8 cellular contexts compared by ENCODE assay signal in genomic region chr19:11987405-11988231, GRCh38. TPM values are rescaled to one million over a fixed set of nuclear protein-coding genes. Genes with fewer than 3 reads are reported as not detected.
DNase-seq lines count a peak whose midpoint lies in the region; ATAC-seq, FAIRE-seq and TF ChIP-seq lines count a peak whose summit lies in the region.

No MANE protein-coding gene starts in this region.

- FAIRE-seq in bronchial epithelial cell (lab: Jason Lieb, UNC): no peak

- TF ChIP-seq POLR2A in GM15510 (IDR thresholded peaks at IDR 0.05; ENCODE audit: borderline replicate concordance, extremely low read depth, insufficient read length): peak; percentile 75
- TF ChIP-seq POLR2A in spleen (IDR thresholded peaks at IDR 0.05): peak in 1 of 3 donors; percentile 66

- H3K4me3 ChIP-seq in WERI-Rb-1 (ENCODE audit: low read depth, low read length): peak overlapping the region; percentile 74
- H3K4me3 ChIP-seq in bronchial epithelial cell (ENCODE audit: low read depth, low read length): peak overlapping the region; percentile 91
- H3K4me3 ChIP-seq in spleen: peak overlapping the region; percentile 56 to 97 (median 86)

- TF ChIP-seq CTCF in WERI-Rb-1 (IDR thresholded peaks at IDR 0.05; ENCODE audit: low read depth, low read length): no peak
- no peak for TF ChIP-seq CTCF in bronchial epithelial cell (IDR thresholded peaks at IDR 0.05; ENCODE audit: insufficient read depth, low read length, severe bottlenecking)
- TF ChIP-seq CTCF in spleen (IDR thresholded peaks at IDR 0.05 in 8 of 11, conservative IDR thresholded peaks at IDR 0.05 in 3 of 11): peak in 5 of 11 experiments; percentile 9 to 46 (median 13)

- ATAC-seq in HG03025 (IDR thresholded peaks at IDR 0.05; ENCODE audit: low FRiP score, unreplicated experiment) (peak; percentile 64), HG02973 (IDR thresholded peaks at IDR 0.05; ENCODE audit: unreplicated experiment) (no peak)

- H3K9me3 ChIP-seq in WERI-Rb-1 (ENCODE audit: severe bottlenecking): peaks cover 4% of the 10 kb centered on the region
- H3K9me3 ChIP-seq in spleen: peaks cover 0 to 14% (median 11%) of the 10 kb centered on the region in 8 donors

- WGBS in spleen, 5 donors: 0 to 1% (median 0%) methylated on average over 39 to 52 of the region's 52 CpGs

- H3K36me3 ChIP-seq in WERI-Rb-1 (no peaks in the 10 kb centered on the region; the same call in none of the 2 replicates), bronchial epithelial cell (ENCODE audit: control insufficient read depth, insufficient read depth, low read length) (no peaks in the 10 kb centered on the region), spleen (peaks cover 0 to 19% (median 0%) of the 10 kb centered on the region in 6 donors)

- intact Hi-C loops in spleen (cut with DNase I; ENCODE audit: low total_unique reads): loop anchor here (2.0 to 5.0 kb wide), 2 partner anchors 60 to 107 kb away; partner anchors contain the start of gene ZNF700

- peaks cover 0 to 51% (median 21%) of the 10 kb centered on the region in 6 donors for H3K4me1 ChIP-seq in spleen

- H3K27ac ChIP-seq in WERI-Rb-1: peak overlapping the region; percentile 72
- peak overlapping the region; percentile 74 to 93 (median 90) for H3K27ac ChIP-seq in spleen

- H3K27me3 ChIP-seq in WERI-Rb-1 (ENCODE audit: insufficient read depth, low read depth, severe bottlenecking) (no peaks in the 10 kb centered on the region), bronchial epithelial cell (ENCODE audit: control insufficient read depth, insufficient read depth, low read length) (no peaks in the 10 kb centered on the region), spleen (replicated peaks in 1 of 7) (no peaks in the 10 kb centered on the region)

- DNase-seq in NCI-H2171 treated with DMSO at 0.1 percent for 48 hours (lab: John Stamatoyannopoulos, UW) (peak; percentile 83), WERI-Rb-1 (peak; percentile 98), bronchial epithelial cell (ENCODE audit: low read depth) (peak; percentile 85), iris pigment epithelial cell (ENCODE audit: low read depth) (peak; percentile 96), spleen (peak; percentile 97)

RNA-seq across cellular contexts. Expression of gene ZNF763, which starts 22.8 kb away (rescaled TPM):
- total RNA-seq in bronchial epithelial cell (0.79 and 1.3 TPM in 2 replicates), spleen (10 to 100 TPM in 1 of 7 donors, 1 to 10 TPM in 6; 5.3 to 10.7 (median 7.1) TPM)
- 1 to 10 TPM; 3.7 to 6.4 (median 5.5) TPM for polyA plus RNA-seq in spleen

RNA-seq across cellular contexts. Expression of gene ZNF433, which starts 47.9 kb away (rescaled TPM):
- total RNA-seq in bronchial epithelial cell (5.5 and 8.8 TPM in 2 replicates), spleen (1 to 10 TPM; 3.4 to 7.7 (median 6.4) TPM)
- 1 to 10 TPM; 2.4 to 4.7 (median 3.3) TPM for polyA plus RNA-seq in spleen
